19 cellular contexts compared by ENCODE assay signal in genomic region chr3:77514766-77515165, GRCh38.
"Had no signal": no experiment of that assay in that cellular context is flagged by ENCODE, and none has a peak within 500 bp of the region (broad histone marks: within the 10 kb centered on the region; RNA-seq: fewer than 3 reads in every experiment).

No MANE protein-coding gene starts in this region.

- H3K9me3 ChIP-seq: esophagus muscularis mucosa, gastrocnemius medialis, left lung, mucosa of descending colon had no signal

- H3K27me3 Mint-ChIP-seq: naive B cell had no signal

- ATAC-seq: gastrocnemius medialis, heart right ventricle, left cardiac atrium, left lung, left ventricle myocardium superior, lower lobe of right lung, mucosa of descending colon had no signal

- H3K4me3 ChIP-seq: coronary artery, dorsolateral prefrontal cortex, esophagus muscularis mucosa, gastrocnemius medialis, heart right ventricle, left lung, lower lobe of right lung, mucosa of descending colon had no signal

- H3K4me3 Mint-ChIP-seq: mesothelial cell of epicardium, naive B cell had no signal

- H3K36me3 ChIP-seq: esophagus muscularis mucosa, gastrocnemius medialis, heart right ventricle, left lung, lower lobe of right lung had no signal

- H3K27ac ChIP-seq: coronary artery, dorsolateral prefrontal cortex, esophagus muscularis mucosa, gastrocnemius medialis, heart right ventricle, left lung, lower lobe of right lung had no signal

- H3K27me3 ChIP-seq: dorsolateral prefrontal cortex, esophagus muscularis mucosa, gastrocnemius medialis, heart right ventricle, left lung had no signal

- H3K4me1 Mint-ChIP-seq: naive B cell had no signal

- H3K36me3 Mint-ChIP-seq: mesothelial cell of epicardium, naive B cell had no signal

- H3K27ac Mint-ChIP-seq: mesothelial cell of epicardium, naive B cell had no signal

- H3K4me1 ChIP-seq: esophagus muscularis mucosa, gastrocnemius medialis, heart right ventricle, left lung, lower lobe of right lung had no signal

- DNase-seq: dermis blood vessel endothelial cell; dorsolateral prefrontal cortex; effector CD4-positive, alpha-beta T cell; effector memory CD4-positive, alpha-beta T cell; foreskin melanocyte; gastrocnemius medialis; head of caudate nucleus; heart right ventricle; hippocampal formation; left cardiac atrium; left lung; left ventricle myocardium superior; lower lobe of right lung; mesenchymal stem cell; mucosa of descending colon; naive B cell had no signal
